In the genomic region with DNA sequence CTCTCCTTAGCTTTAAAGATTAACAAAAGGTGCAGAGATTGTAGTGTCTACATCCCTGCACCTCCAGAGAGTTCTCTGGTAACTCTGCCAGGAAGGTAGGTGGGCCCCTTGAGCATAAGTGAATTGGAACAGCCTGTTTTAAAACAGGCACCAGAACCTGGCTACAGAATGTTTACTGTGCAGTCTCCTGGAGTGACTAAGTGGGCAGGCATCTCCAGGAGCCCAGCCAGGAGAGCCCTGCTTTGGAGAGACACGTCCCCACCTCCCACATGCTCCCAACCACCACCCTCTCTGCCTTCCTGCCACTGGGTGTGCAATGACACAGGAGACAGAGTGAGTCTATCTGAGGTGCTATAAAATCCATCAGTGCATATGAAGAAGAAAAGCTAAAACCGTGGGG, we compare ENCODE assay signal across 11 cellular contexts.
DNase-seq lines count a peak whose midpoint lies in the region; ATAC-seq and TF ChIP-seq lines count a peak whose summit lies in the region.
"Had no signal": no experiment of that assay in that cellular context is flagged by ENCODE, and none has a peak within 500 bp of the region (broad histone marks: within the 10 kb centered on the region; RNA-seq: fewer than 3 reads in every experiment).

No MANE protein-coding gene starts in this region.

- no peaks in the 10 kb centered on the region for H3K27me3 ChIP-seq in right atrium auricular region
- H3K27me3 ChIP-seq in testis = no peaks in the 10 kb centered on the region
- H3K27me3 ChIP-seq: breast epithelium had no signal

- 64 to 68% methylated on average over 2 of the region's 2 CpGs for WGBS in testis, 2 donors

- TF ChIP-seq CTCF in right atrium auricular region (IDR thresholded peaks at IDR 0.05) (no peak), testis (IDR thresholded peaks at IDR 0.05) (no peak)

- peak; percentile 94 for DNase-seq in HT1080 (ENCODE audit: low read depth)
- peak; percentile 59 for DNase-seq in SW480 (ENCODE audit: low spot score)
- peak; percentile 67 for DNase-seq in right atrium auricular region (ENCODE audit: low spot score)
- DNase-seq in testis = peak; percentile 20
- no peak for DNase-seq in NOMO-1 treated with dmso at 0.1 percent for 144 hours (lab: John Stamatoyannopoulos, UW; ENCODE audit: unreplicated experiment)
- DNase-seq in activated effector memory CD4-positive, alpha-beta T cell treated with Interleukin-2 at 50 U/mL for 16 hours = no peak
- DNase-seq in NCI-H345 treated with DMSO at 0.1 percent for 48 hours (lab: John Stamatoyannopoulos, UW; ENCODE audit: unreplicated experiment) = no peak
- DNase-seq: NCI-H82 had no signal

- H3K9me3 ChIP-seq in right atrium auricular region (no peaks in the 10 kb centered on the region), testis (no peaks in the 10 kb centered on the region)
- H3K9me3 ChIP-seq: breast epithelium had no signal

- H3K4me3 ChIP-seq in right atrium auricular region (no peak overlapping the region), testis (no peak overlapping the region)
- H3K4me3 ChIP-seq: breast epithelium had no signal

- no peak for TF ChIP-seq POLR2A in testis (IDR thresholded peaks at IDR 0.05)

- H3K36me3 ChIP-seq in right atrium auricular region = no peaks in the 10 kb centered on the region
- no peaks in the 10 kb centered on the region for H3K36me3 ChIP-seq in testis (ENCODE audit: low read depth, missing control alignments)
- H3K36me3 ChIP-seq: breast epithelium had no signal

- H3K27ac ChIP-seq in right atrium auricular region (peak overlapping the region; percentile 72 to 88), testis (no peak overlapping the region)
- H3K27ac ChIP-seq: breast epithelium had no signal

- no peak for ATAC-seq in HG02798 (IDR thresholded peaks at IDR 0.05; ENCODE audit: poor library complexity, unreplicated experiment)
- ATAC-seq: WTC11 had no signal

- H3K4me1 ChIP-seq in right atrium auricular region (peaks cover 0 to 27% of the 10 kb centered on the region in 2 donors), testis (peaks cover 5% of the 10 kb centered on the region)
- H3K4me1 ChIP-seq: breast epithelium had no signal

- intact Hi-C loops in testis (cut with DNase I; ENCODE audit: low total_unique reads) = no loop called here

Comparison
In these comparisons a context has a peak if more than half of its experiments do, and no peak if none do; other contexts are left out.
1. DNase-seq: peak in HT1080 (single experiment), SW480 (single experiment), right atrium auricular region (single experiment) and testis (single experiment); none in NOMO-1 treated with dmso at 0.1 percent for 144 hours (single experiment), activated effector memory CD4-positive, alpha-beta T cell treated with Interleukin-2 at 50 U/mL for 16 hours (single experiment) and NCI-H345 treated with DMSO at 0.1 percent for 48 hours (single experiment).
2. H3K27ac ChIP-seq: peak in right atrium auricular region (2 of 2); none in testis (0 of 2).